In genomic region chr10:62183857-62184805, GRCh38 we compare ENCODE assay signal across 15 cellular contexts.
DNase-seq lines count a peak whose midpoint lies in the region; ATAC-seq, FAIRE-seq and TF ChIP-seq lines count a peak whose summit lies in the region.
"Had no signal": no experiment of that assay in that cellular context is flagged by ENCODE, and none has a peak within 500 bp of the region (broad histone marks: within the 10 kb centered on the region; RNA-seq: fewer than 3 reads in every experiment).

No MANE protein-coding gene starts in this region.

- peaks cover 71% of the 10 kb centered on the region for H3K4me1 Mint-ChIP-seq in CD8-positive, alpha-beta T cell (ENCODE audit: low read depth)
- H3K4me1 Mint-ChIP-seq in astrocyte (ENCODE audit: low read depth, unreplicated experiment): peaks cover 2% of the 10 kb centered on the region

- DNase-seq in CD8-positive, alpha-beta T cell: no peak
- peak; percentile 27 for DNase-seq in astrocyte (ENCODE audit: low read depth)
- DNase-seq in superior temporal gyrus (ENCODE audit: extremely low spot score): no peak
- no peak for DNase-seq in dedifferentiated amniotic fluid mesenchymal stem cell (ENCODE audit: extremely low spot score)
- DNase-seq: brain microvascular endothelial cell, NCI-H1105, NCI-H446 treated with DMSO at 0.1 percent for 48 hours, RPMI8226 had no signal

- no peaks in the 10 kb centered on the region for H3K36me3 ChIP-seq in CD8-positive, alpha-beta T cell (ENCODE audit: insufficient read depth, low read length)
- H3K36me3 ChIP-seq in SU-DHL-6 (ENCODE audit: low read length) (peaks cover 10% of the 10 kb centered on the region; the same call in 1 of the 2 replicates), astrocyte (ENCODE audit: insufficient read depth, low read length) (no peaks in the 10 kb centered on the region)
- H3K36me3 ChIP-seq: brain microvascular endothelial cell, HAP-1 had no signal

- H3K27me3 Mint-ChIP-seq in CD8-positive, alpha-beta T cell (ENCODE audit: low read depth): no peaks in the 10 kb centered on the region
- no peaks in the 10 kb centered on the region for H3K27me3 Mint-ChIP-seq in astrocyte (ENCODE audit: low read depth, unreplicated experiment)

- H3K4me3 ChIP-seq in CD8-positive, alpha-beta T cell (ENCODE audit: low read depth, low read length): no peak overlapping the region
- H3K4me3 ChIP-seq in SU-DHL-6 (ENCODE audit: insufficient read depth, low read length, poor library complexity, severe bottlenecking): no peak overlapping the region
- no peak overlapping the region for H3K4me3 ChIP-seq in astrocyte (ENCODE audit: insufficient read depth, low read depth, low read length)
- H3K4me3 ChIP-seq: BLaER1 treated with 17β-estradiol and CSF1 and Interleukin-3, amounts not matched to agents 10 nM and 100 nM; HAP-1 had no signal

- H3K27ac ChIP-seq in 22Rv1 (peak overlapping the region; percentile 7; the same call in 1 of the 2 replicates), SU-DHL-6 (ENCODE audit: low read depth, low read length) (peak overlapping the region; percentile 16; the same call in 1 of the 2 replicates), astrocyte (ENCODE audit: low read depth, low read length) (no peak overlapping the region)
- peak overlapping the region; percentile 6 for H3K27ac ChIP-seq in CD8-positive, alpha-beta T cell (ENCODE audit: low read depth, low read length)
- H3K27ac ChIP-seq: BLaER1 treated with 17β-estradiol and CSF1 and Interleukin-3, amounts not matched to agents 10 nM and 100 nM; brain microvascular endothelial cell had no signal

- H4K20me1 ChIP-seq in SU-DHL-6 (ENCODE audit: low read depth, low read length): no peaks in the 10 kb centered on the region
- H4K20me1 ChIP-seq in astrocyte (ENCODE audit: insufficient read depth, low read length): no peaks in the 10 kb centered on the region
- H4K20me1 ChIP-seq: BLaER1 treated with 17β-estradiol and CSF1 and Interleukin-3, amounts not matched to agents 10 nM and 100 nM had no signal

- FAIRE-seq in astrocyte (lab: Jason Lieb, UNC): no peak
- FAIRE-seq: endometrium had no signal

- no peaks in the 10 kb centered on the region for H3K36me3 Mint-ChIP-seq in CD8-positive, alpha-beta T cell
- peaks cover 2% of the 10 kb centered on the region for H3K36me3 Mint-ChIP-seq in astrocyte (ENCODE audit: low read depth, unreplicated experiment)

- peaks cover 15% of the 10 kb centered on the region for H3F3A ChIP-seq in SU-DHL-6 (ENCODE audit: insufficient read depth)

- H2AFZ ChIP-seq in SU-DHL-6 (ENCODE audit: low read depth, low read length, severe bottlenecking) (no peak overlapping the region), astrocyte (ENCODE audit: low read depth, low read length) (no peak overlapping the region)

- H3K9me3 Mint-ChIP-seq in CD8-positive, alpha-beta T cell: peaks cover 2% of the 10 kb centered on the region
- peaks cover 4% of the 10 kb centered on the region for H3K9me3 Mint-ChIP-seq in astrocyte (ENCODE audit: unreplicated experiment)

- peak overlapping the region; percentile 8 for H3K4me3 Mint-ChIP-seq in CD8-positive, alpha-beta T cell
- H3K4me3 Mint-ChIP-seq in astrocyte (ENCODE audit: unreplicated experiment): no peak overlapping the region

- CTCF ChIA-PET in CD8-positive, alpha-beta T cell (lab: Charles Lee): interaction anchor here (0.9 to 2.0 kb wide), 5 partner anchors 36 to 284 kb away, joined by 3 to 6 read pairs (median 5); partner anchors contain the start of gene ARID5B

- H3K9ac ChIP-seq in SU-DHL-6 (ENCODE audit: low read length) (no peak overlapping the region), astrocyte (ENCODE audit: low read length) (no peak overlapping the region)
- H3K9ac ChIP-seq: BLaER1 treated with 17β-estradiol and CSF1 and Interleukin-3, amounts not matched to agents 10 nM and 100 nM had no signal

- no peaks in the 10 kb centered on the region for H3K9me3 ChIP-seq in CD8-positive, alpha-beta T cell (ENCODE audit: low read length)
- H3K9me3 ChIP-seq in SU-DHL-6 (ENCODE audit: insufficient read depth, low read length): no peaks in the 10 kb centered on the region
- H3K9me3 ChIP-seq in astrocyte (ENCODE audit: insufficient read depth, low read depth, low read length): no peaks in the 10 kb centered on the region
- H3K9me3 ChIP-seq: HAP-1 had no signal

- peaks cover 58% of the 10 kb centered on the region for H3K4me1 ChIP-seq in CD8-positive, alpha-beta T cell (ENCODE audit: insufficient read depth, low read length)
- no peaks in the 10 kb centered on the region for H3K4me1 ChIP-seq in astrocyte (ENCODE audit: insufficient read depth, low read length)
- H3K4me1 ChIP-seq: BLaER1 treated with 17β-estradiol and CSF1 and Interleukin-3, amounts not matched to agents 10 nM and 100 nM; HAP-1 had no signal

- peak overlapping the region; percentile 83 for H3K27ac Mint-ChIP-seq in CD8-positive, alpha-beta T cell
- no peak overlapping the region for H3K27ac Mint-ChIP-seq in astrocyte (ENCODE audit: unreplicated experiment)

- ATAC-seq in CD8-positive, alpha-beta T cell: no peak
- ATAC-seq in HG03460 (IDR thresholded peaks at IDR 0.05; ENCODE audit: unreplicated experiment): no peak
- ATAC-seq in HG03175 (IDR thresholded peaks at IDR 0.05; ENCODE audit: unreplicated experiment): no peak

- H3K9me2 ChIP-seq in SU-DHL-6 (replicated peaks; ENCODE audit: insufficient read depth, low read length): no peaks in the 10 kb centered on the region

- H3K79me2 ChIP-seq in SU-DHL-6 (ENCODE audit: insufficient read depth, low read length) (no peaks in the 10 kb centered on the region), astrocyte (ENCODE audit: insufficient read depth, low read length) (no peaks in the 10 kb centered on the region)

- TF ChIP-seq CTCF in 22Rv1 (IDR thresholded peaks at IDR 0.05) (no peak), SU-DHL-6 (IDR thresholded peaks at IDR 0.05; ENCODE audit: insufficient read depth, low read length, poor library complexity, severe bottlenecking) (no peak), astrocyte (IDR thresholded peaks at IDR 0.05; ENCODE audit: insufficient read depth, low read depth, low read length) (no peak)
- no peak for TF ChIP-seq CTCF in CD8-positive, alpha-beta T cell (IDR thresholded peaks at IDR 0.05)

- H3K27me3 ChIP-seq in CD8-positive, alpha-beta T cell (ENCODE audit: insufficient read depth, low read length): no peaks in the 10 kb centered on the region
- no peaks in the 10 kb centered on the region for H3K27me3 ChIP-seq in SU-DHL-6 (ENCODE audit: low read length)
- no peaks in the 10 kb centered on the region for H3K27me3 ChIP-seq in astrocyte (ENCODE audit: insufficient read depth, low read length)
- H3K27me3 ChIP-seq: BLaER1 treated with 17β-estradiol and CSF1 and Interleukin-3, amounts not matched to agents 10 nM and 100 nM; brain microvascular endothelial cell had no signal

- H3K4me2 ChIP-seq in SU-DHL-6 (ENCODE audit: low read depth, low read length, poor library complexity, severe bottlenecking): no peak overlapping the region
- no peak overlapping the region for H3K4me2 ChIP-seq in astrocyte (ENCODE audit: low read length)
- H3K4me2 ChIP-seq: BLaER1 treated with 17β-estradiol and CSF1 and Interleukin-3, amounts not matched to agents 10 nM and 100 nM had no signal

- POLR2A ChIA-PET in CD8-positive, alpha-beta T cell (lab: Charles Lee): interaction anchor here (0.7 to 1.5 kb wide), 6 partner anchors 11 to 632 kb away, joined by 3 to 11 read pairs (median 4); partner anchors contain the start of genes ARID5B and EGR2

- intact Hi-C loops in CD8-positive, alpha-beta T cell (cut with DNase I, micrococcal nuclease): loop anchor here (2.0 to 10.0 kb wide), 7 partner anchors 15 to 631 kb away; partner anchors contain the start of genes ARID5B (in 1 of the 2) and EGR2 (in 1 of the 2)
